In genomic region chr19:44305457-44305856, GRCh38 we compare ENCODE assay signal across 2 cellular contexts.
TF ChIP-seq lines count a peak whose summit lies in the region.

No MANE protein-coding gene starts in this region.

TF ChIP-seq in SK-N-SH, 30 proteins besides CTCF, POLR2A, EP300 and RAD21 (continued from another document):
- no peak for TF ChIP-seq MAX (IDR thresholded peaks at IDR 0.05; ENCODE audit: low read depth)
- TF ChIP-seq NRF1 (IDR thresholded peaks at IDR 0.05; ENCODE audit: low read depth, low read length), result no peak
- no peak for TF ChIP-seq PBX3 (IDR thresholded peaks at IDR 0.05)
- no peak for TF ChIP-seq YY1 (IDR thresholded peaks at IDR 0.05; ENCODE audit: low read depth)
- no peak for TF ChIP-seq TEAD4 (IDR thresholded peaks at IDR 0.05; ENCODE audit: borderline replicate concordance, insufficient read depth)
- no peak for TF ChIP-seq USF2 (IDR thresholded peaks at IDR 0.05; ENCODE audit: borderline replicate concordance, low read depth, low read length)
- no peak for TF ChIP-seq SIN3A (IDR thresholded peaks at IDR 0.05; ENCODE audit: borderline replicate concordance, low read depth, low read length)
- TF ChIP-seq ELF1 (IDR thresholded peaks at IDR 0.05), result no peak
- no peak for TF ChIP-seq SMC3 (IDR thresholded peaks at IDR 0.05; ENCODE audit: low read depth, low read length)
TF ChIP-seq in SK-N-SH: peak in this region for 0.

TF ChIP-seq in SK-N-SH treated with all-trans-retinoic acid at 6 μM for 48 hours, 23 proteins besides CTCF, POLR2A, EP300 and RAD21 (continued from another document):
- TF ChIP-seq PATZ1 (CRISPR knock-in tag; IDR thresholded peaks at IDR 0.05; ENCODE audit: borderline replicate concordance) (no peak), GLIS3 (CRISPR knock-in tag; IDR thresholded peaks at IDR 0.05) (no peak), ZNF8 (CRISPR knock-in tag; IDR thresholded peaks at IDR 0.05) (no peak), ZFP3 (CRISPR knock-in tag; IDR thresholded peaks at IDR 0.05) (no peak), TSHZ2 (CRISPR knock-in tag; IDR thresholded peaks at IDR 0.05) (no peak), ARNTL (CRISPR knock-in tag; IDR thresholded peaks at IDR 0.05; ENCODE audit: borderline replicate concordance, low read depth) (no peak)
TF ChIP-seq in SK-N-SH treated with all-trans-retinoic acid at 6 μM for 48 hours: peak in this region for 0.
